1 cellular context compared by ENCODE assay signal in genomic region chr1:110338200-110339039, GRCh38.
A peak's percentile ranks its signal among the peaks of the same experiment; 100 is the strongest.
TF ChIP-seq lines count a peak whose summit lies in the region.

No MANE protein-coding gene starts in this region.

TF ChIP-seq in HepG2, 621 proteins besides CTCF, POLR2A, EP300 and RAD21 (continued from another document and continues in another):
- TF ChIP-seq ZNF704 (CRISPR knock-in tag; IDR thresholded peaks at IDR 0.05; ENCODE audit: borderline replicate concordance) (no peak), ZNF18 (CRISPR knock-in tag; IDR thresholded peaks at IDR 0.05; ENCODE audit: insufficient replicate concordance) (no peak), ZBTB34 (CRISPR knock-in tag; IDR thresholded peaks at IDR 0.05) (peak; percentile 49), JUNB (CRISPR knock-in tag; IDR thresholded peaks at IDR 0.05; ENCODE audit: borderline replicate concordance) (peak; percentile 23; the same call in 1 of the 2 replicates), ZNF670 (CRISPR knock-in tag; IDR thresholded peaks at IDR 0.05; ENCODE audit: borderline replicate concordance) (no peak), CEBPB (IDR thresholded peaks at IDR 0.05; ENCODE audit: borderline replicate concordance, low read depth, low read length) (no peak), ZNF317 (CRISPR knock-in tag; IDR thresholded peaks at IDR 0.05) (peak; percentile 72), MAZ (IDR thresholded peaks at IDR 0.05; ENCODE audit: borderline replicate concordance, low read depth, low read length) (peak; percentile 78; the same call in 1 of the 2 replicates), MAZ (CRISPR knock-in tag; IDR thresholded peaks at IDR 0.05; ENCODE audit: low read depth) (peak; percentile 76), ZNF564 (CRISPR knock-in tag; IDR thresholded peaks at IDR 0.05) (peak; percentile 87; the same call in 1 of the 2 replicates), GATAD1 (CRISPR knock-in tag; IDR thresholded peaks at IDR 0.05) (peak; percentile 80), KAT8 (CRISPR knock-in tag; IDR thresholded peaks at IDR 0.05) (peak; percentile 85), FOXO4 (CRISPR knock-in tag; conservative IDR thresholded peaks at IDR 0.05) (0 out of 2 replicates have a peak, but pooled peaks have one; percentile 89), NKX3-1 (CRISPR knock-in tag; IDR thresholded peaks at IDR 0.05) (no peak), THRA (CRISPR knock-in tag; IDR thresholded peaks at IDR 0.05; ENCODE audit: borderline replicate concordance) (peak; percentile 74; the same call in 1 of the 2 replicates), ZNF761 (CRISPR knock-in tag; conservative IDR thresholded peaks at IDR 0.05) (0 out of 2 replicates have a peak, but pooled peaks have one; percentile 39), CEBPG (CRISPR knock-in tag; IDR thresholded peaks at IDR 0.05) (no peak), ARNT (IDR thresholded peaks at IDR 0.05) (no peak), HMG20B (CRISPR knock-in tag; conservative IDR thresholded peaks at IDR 0.05) (no peak), ZNF3 (CRISPR knock-in tag; IDR thresholded peaks at IDR 0.05) (no peak; the same call in 1 of the 2 replicates), ARNTL (CRISPR knock-in tag; IDR thresholded peaks at IDR 0.05) (peak; percentile 90), SPEN (CRISPR knock-in tag; IDR thresholded peaks at IDR 0.05; ENCODE audit: low read depth) (peak; percentile 88), ISL2 (CRISPR knock-in tag; IDR thresholded peaks at IDR 0.05) (0 out of 2 replicates have a peak, but pooled peaks have one; percentile 38), DNMT3B (CRISPR knock-in tag; conservative IDR thresholded peaks at IDR 0.05) (no peak), MXI1 (IDR thresholded peaks at IDR 0.05; ENCODE audit: borderline replicate concordance, low read depth, low read length) (peak; percentile 51; the same call in 2 of the 3 replicates), ASH2L (IDR thresholded peaks at IDR 0.05; ENCODE audit: insufficient read length, low read depth, low read length) (peak; percentile 60), ZIK1 (CRISPR knock-in tag; IDR thresholded peaks at IDR 0.05; ENCODE audit: borderline replicate concordance, low read depth) (0 out of 2 replicates have a peak, but pooled peaks have one; percentile 36), PBX3 (CRISPR knock-in tag; IDR thresholded peaks at IDR 0.05; ENCODE audit: borderline replicate concordance) (no peak), ZNF678 (CRISPR knock-in tag; IDR thresholded peaks at IDR 0.05) (no peak; the same call in 1 of the 2 replicates), ZBTB25 (CRISPR knock-in tag; IDR thresholded peaks at IDR 0.05) (no peak; the same call in none of the 2 replicates), KMT2B (CRISPR knock-in tag; IDR thresholded peaks at IDR 0.05) (peak; percentile 52), PLSCR1 (CRISPR knock-in tag; IDR thresholded peaks at IDR 0.05; ENCODE audit: borderline replicate concordance) (no peak; the same call in 1 of the 2 replicates), CENPT (CRISPR knock-in tag; IDR thresholded peaks at IDR 0.05; ENCODE audit: low read depth) (no peak; the same call in 1 of the 2 replicates), PLRG1 (conservative IDR thresholded peaks at IDR 0.05) (no peak), ZNF407 (CRISPR knock-in tag; IDR thresholded peaks at IDR 0.05; ENCODE audit: not compliant biosample characterization) (peak; percentile 28), ZNF414 (CRISPR knock-in tag; IDR thresholded peaks at IDR 0.05) (peak; percentile 68; the same call in 1 of the 2 replicates), ZNF576 (CRISPR knock-in tag; IDR thresholded peaks at IDR 0.05) (peak; percentile 50; the same call in 1 of the 2 replicates), ZNF335 (CRISPR knock-in tag; IDR thresholded peaks at IDR 0.05) (peak; percentile 40; the same call in 1 of the 2 replicates), NR1H2 (CRISPR knock-in tag; IDR thresholded peaks at IDR 0.05; ENCODE audit: borderline replicate concordance, low read depth) (0 out of 2 replicates have a peak, but pooled peaks have one; percentile 45)
